In the genomic region with DNA sequence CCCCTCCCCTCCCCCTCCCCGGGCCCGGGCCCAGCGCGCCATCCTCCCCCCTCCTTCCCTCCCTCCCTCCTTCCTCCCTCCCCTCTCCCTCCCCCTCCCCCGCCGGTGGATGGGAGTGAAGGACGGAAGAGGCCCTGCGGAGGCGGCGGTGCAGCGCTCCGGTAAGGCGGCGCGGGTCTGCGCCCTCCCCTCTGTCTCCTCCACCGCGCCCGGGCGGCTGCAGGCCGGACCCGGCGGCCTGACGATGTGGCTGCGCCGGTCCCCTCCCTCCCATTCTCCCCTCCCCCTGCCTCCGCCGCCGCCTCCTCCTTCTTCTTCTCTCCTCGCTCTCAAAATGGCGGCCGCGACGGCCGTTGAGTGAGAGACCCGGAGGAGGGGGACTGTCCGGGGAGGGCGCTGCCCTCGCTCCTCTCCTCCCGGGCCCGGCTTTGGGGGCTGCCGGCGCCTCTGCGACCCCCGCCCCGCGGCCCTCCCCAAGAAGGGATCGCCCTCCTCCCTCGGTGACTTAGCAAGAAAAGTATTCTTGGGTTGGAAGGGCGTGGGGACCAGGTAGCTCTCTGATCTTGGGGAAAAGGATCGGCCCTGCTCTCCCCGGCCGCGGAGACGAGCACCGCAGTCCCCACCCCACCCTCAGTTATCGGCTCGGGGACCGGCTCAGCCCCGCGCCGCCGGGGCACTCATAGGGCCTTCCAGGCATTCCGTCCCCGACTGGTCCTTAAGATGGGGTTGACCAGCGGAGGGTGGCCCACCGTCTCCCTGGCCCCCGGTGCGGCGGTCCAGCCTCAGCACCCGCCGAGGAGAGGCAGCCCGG, we compare ENCODE assay signal across 8 cellular contexts. TPM values are rescaled to one million over a fixed set of nuclear protein-coding genes. Genes with fewer than 3 reads are reported as not detected.
A peak's percentile ranks its signal among the peaks of the same experiment; 100 is the strongest.
DNase-seq lines count a peak whose midpoint lies in the region; ATAC-seq and TF ChIP-seq lines count a peak whose summit lies in the region.

No MANE protein-coding gene starts in this region.

- WGBS in lung, 2 donors: 1% methylated on average over 35 to 67 of the region's 73 CpGs

- no peaks in the 10 kb centered on the region for H3K9me3 Mint-ChIP-seq in activated CD8-positive, alpha-beta T cell treated with anti-CD3 and anti-CD28 coated beads for 36 hours

- H3K27ac ChIP-seq in lung (ENCODE audit: low read depth in 1 of 2, low read length in 1 of 2): peak overlapping the region; percentile 86 to 98

- H3K4me3 ChIP-seq in AG04449 (ENCODE audit: low read depth, low read length): peak overlapping the region; percentile 78
- H3K4me3 ChIP-seq in lung: peak overlapping the region; percentile 84

- H3K27me3 Mint-ChIP-seq in activated CD8-positive, alpha-beta T cell treated with anti-CD3 and anti-CD28 coated beads for 36 hours: no peaks in the 10 kb centered on the region

- POLR2A ChIA-PET in AG04449 (lab: Yijun Ruan, JAX): interaction anchor here (0.8 kb wide), 1 partner anchor 69 kb away, joined by 3 read pairs; no protein-coding TSS in a partner anchor
- POLR2A ChIA-PET in activated CD8-positive, alpha-beta T cell treated with anti-CD3 and anti-CD28 coated beads for 36 hours (lab: Charles Lee): interaction anchor here (0.6 to 2.0 kb wide), 9 partner anchors 13 to 507 kb away, joined by 3 to 6 read pairs (median 4); partner anchors contain the start of gene METTL16

- peaks cover 10% of the 10 kb centered on the region for H3K36me3 Mint-ChIP-seq in activated CD8-positive, alpha-beta T cell treated with anti-CD3 and anti-CD28 coated beads for 36 hours (ENCODE audit: low read depth)

- intact Hi-C loops in activated CD8-positive, alpha-beta T cell treated with anti-CD3 and anti-CD28 coated beads for 36 hours (cut with micrococcal nuclease): no loop called here

- peaks cover 0 to 2% of the 10 kb centered on the region in 2 donors for H3K4me1 ChIP-seq in lung (ENCODE audit: control insufficient read depth in 2 of 2, insufficient read depth in 2 of 2, low read length in 2 of 2)

- peaks cover 32% of the 10 kb centered on the region for H3K4me1 Mint-ChIP-seq in activated CD8-positive, alpha-beta T cell treated with anti-CD3 and anti-CD28 coated beads for 36 hours (ENCODE audit: low read depth)

- no peaks in the 10 kb centered on the region for H3K36me3 ChIP-seq in lung (ENCODE audit: control insufficient read depth in 2 of 2, insufficient read depth in 2 of 2, low read length in 2 of 2)

- peak overlapping the region; percentile 80 for H3K4me3 Mint-ChIP-seq in activated CD8-positive, alpha-beta T cell treated with anti-CD3 and anti-CD28 coated beads for 36 hours

- ATAC-seq in GM18907 (IDR thresholded peaks at IDR 0.05; ENCODE audit: unreplicated experiment) (peak; percentile 58), HG03139 (IDR thresholded peaks at IDR 0.05; ENCODE audit: unreplicated experiment) (peak; percentile 38), lung (ENCODE audit: insufficient read depth, low FRiP score) (peak; percentile 81)
- peak; percentile 74 for ATAC-seq in activated CD8-positive, alpha-beta T cell treated with anti-CD3 and anti-CD28 coated beads for 36 hours

- DNase-seq in AG04449 (ENCODE audit: low read depth, low spot score) (no peak), NCI-H748 (lab: John Stamatoyannopoulos, UW; ENCODE audit: unreplicated experiment) (peak; percentile 90), ecto neural progenitor cell (ENCODE audit: low spot score) (peak; percentile 95), lung (ENCODE audit: low spot score) (peak; percentile 82)
- peak; percentile 88 for DNase-seq in activated CD8-positive, alpha-beta T cell treated with anti-CD3 and anti-CD28 coated beads for 36 hours
- DNase-seq in stimulated activated CD4-positive, alpha-beta T cell treated with anti-CD3 and anti-CD28 coated beads, TNF-alpha, amount 100 ng/mL, for 4 hours (ENCODE audit: low read depth in 3 of 3): peak; percentile 71 to 79 (median 72)

- CTCF ChIA-PET in AG04449 (lab: Yijun Ruan, JAX): no interaction called here
- CTCF ChIA-PET in activated CD8-positive, alpha-beta T cell treated with anti-CD3 and anti-CD28 coated beads for 36 hours (lab: Charles Lee): interaction anchor here (1.1 to 1.9 kb wide), 3 partner anchors 62 to 178 kb away, joined by 3 to 5 read pairs (median 3); no protein-coding TSS in a partner anchor

- no peaks in the 10 kb centered on the region for H3K9me3 ChIP-seq in lung (ENCODE audit: control insufficient read depth in 2 of 2, insufficient read depth in 1 of 2, low read length in 1 of 2)

- no peaks in the 10 kb centered on the region for H3K27me3 ChIP-seq in lung (ENCODE audit: control insufficient read depth, insufficient read depth)

- TF ChIP-seq CTCF in AG04449 (IDR thresholded peaks at IDR 0.05; ENCODE audit: insufficient read depth, low read length, missing control alignments) (no peak), lung (IDR thresholded peaks at IDR 0.05; ENCODE audit: control extremely low read depth, extremely low read depth) (no peak)
- TF ChIP-seq CTCF in activated CD8-positive, alpha-beta T cell treated with anti-CD3 and anti-CD28 coated beads for 36 hours (IDR thresholded peaks at IDR 0.05): no peak

- peak overlapping the region; percentile 89 for H3K27ac Mint-ChIP-seq in activated CD8-positive, alpha-beta T cell treated with anti-CD3 and anti-CD28 coated beads for 36 hours

RNA-seq across cellular contexts. Expression of gene PAFAH1B1, which starts 0.6 kb away (rescaled TPM):
- total RNA-seq in activated CD8-positive, alpha-beta T cell treated with anti-CD3 and anti-CD28 coated beads for 36 hours: 100 to 1,000 TPM; 159 to 168 TPM
- total RNA-seq in lung: 100 to 1,000 TPM; 116 to 182 TPM
- 10 to 100 TPM; 53.4 to 54.6 TPM for polyA plus RNA-seq in lung
